22 cellular contexts compared by ENCODE assay signal in the genomic region with DNA sequence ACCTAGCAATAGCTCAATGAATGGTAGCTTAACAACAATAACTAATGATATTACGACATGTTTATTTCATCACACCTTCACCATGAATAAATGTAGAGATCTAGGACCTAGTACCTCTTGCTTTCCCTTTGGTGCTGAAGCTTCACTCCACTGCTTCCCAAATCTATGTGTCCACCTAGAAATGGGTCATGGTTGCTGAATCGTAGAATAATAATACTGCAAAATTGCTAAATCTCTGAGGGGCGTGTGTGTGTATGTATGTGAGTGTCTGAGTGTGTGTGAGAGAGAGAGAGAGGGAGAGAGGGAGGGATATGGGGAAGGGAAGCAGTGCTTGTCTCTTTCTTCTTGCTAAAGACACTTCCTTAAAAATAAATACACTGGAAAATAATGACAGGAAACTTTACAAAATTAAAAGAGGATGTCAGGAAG.
DNase-seq lines count a peak whose midpoint lies in the region; ATAC-seq, FAIRE-seq and TF ChIP-seq lines count a peak whose summit lies in the region.
"Had no signal": no experiment of that assay in that cellular context is flagged by ENCODE, and none has a peak within 500 bp of the region (broad histone marks: within the 10 kb centered on the region; RNA-seq: fewer than 3 reads in every experiment).

No MANE protein-coding gene starts in this region.

- TF ChIP-seq CTCF in endothelial cell (IDR thresholded peaks at IDR 0.05; ENCODE audit: unreplicated experiment) (no peak), neutrophil (IDR thresholded peaks at IDR 0.05) (no peak), foreskin keratinocyte (conservative IDR thresholded peaks at IDR 0.05) (no peak)

- H3K9me3 ChIP-seq in neutrophil: no peaks in the 10 kb centered on the region
- H3K9me3 ChIP-seq: transverse colon had no signal

- ATAC-seq in foreskin keratinocyte: no peak
- no peak for ATAC-seq in GM19463 (IDR thresholded peaks at IDR 0.05; ENCODE audit: unreplicated experiment)
- no peak for ATAC-seq in HG03135 (IDR thresholded peaks at IDR 0.05; ENCODE audit: unreplicated experiment)

- H3K4me1 ChIP-seq in neutrophil (ENCODE audit: control insufficient read depth in 1 of 2, insufficient read depth in 1 of 2, low read depth in 1 of 2, low read length in 1 of 2): peaks cover 49 to 54% of the 10 kb centered on the region in 2 experiments
- no peaks in the 10 kb centered on the region for H3K4me1 ChIP-seq in foreskin keratinocyte

- H3K27me3 ChIP-seq in neutrophil (no peaks in the 10 kb centered on the region), foreskin keratinocyte (no peaks in the 10 kb centered on the region)
- H3K27me3 ChIP-seq: brain microvascular endothelial cell, hepatocyte, transverse colon had no signal

- H3K27ac Mint-ChIP-seq in endothelial cell (ENCODE audit: unreplicated experiment): peak overlapping the region; percentile 81
- H3K27ac Mint-ChIP-seq: activated T-cell treated with anti-CD3 and anti-CD28 coated beads, Interleukin-2, amount 50 U/mL, for 24 hours had no signal

- H3K4me3 ChIP-seq in neutrophil (ENCODE audit: low read depth in 1 of 2, low read length in 1 of 2): peak overlapping the region; percentile 12 to 14
- H3K4me3 ChIP-seq: hepatocyte, transverse colon had no signal

- H3K27me3 Mint-ChIP-seq in endothelial cell (ENCODE audit: unreplicated experiment): peaks cover 2% of the 10 kb centered on the region
- H3K27me3 Mint-ChIP-seq: activated T-cell treated with anti-CD3 and anti-CD28 coated beads, Interleukin-2, amount 50 U/mL, for 24 hours had no signal

- FAIRE-seq in GM18507 (lab: Jason Lieb, UNC): peak; percentile 29
- FAIRE-seq: keratinocyte had no signal

- H3K4me3 Mint-ChIP-seq in endothelial cell (ENCODE audit: unreplicated experiment): no peak overlapping the region
- H3K4me3 Mint-ChIP-seq: activated T-cell treated with anti-CD3 and anti-CD28 coated beads, Interleukin-2, amount 50 U/mL, for 24 hours had no signal

- no peaks in the 10 kb centered on the region for H3K9me3 Mint-ChIP-seq in endothelial cell (ENCODE audit: unreplicated experiment)
- H3K9me3 Mint-ChIP-seq: activated T-cell treated with anti-CD3 and anti-CD28 coated beads, Interleukin-2, amount 50 U/mL, for 24 hours had no signal

- H3K4me1 Mint-ChIP-seq in endothelial cell (ENCODE audit: unreplicated experiment): peaks cover 63% of the 10 kb centered on the region

- H3K27ac ChIP-seq in neutrophil (peak overlapping the region; percentile 74), foreskin keratinocyte (no peak overlapping the region)
- H3K27ac ChIP-seq: brain microvascular endothelial cell, hepatocyte had no signal

- DNase-seq in GM18507 (ENCODE audit: extremely low spot score, insufficient read length, low read depth) (no peak), NOMO-1 (lab: John Stamatoyannopoulos, UW; ENCODE audit: unreplicated experiment in 2 of 2) (peak; percentile 63 to 78), endothelial cell (ENCODE audit: low spot score) (no peak), foreskin keratinocyte (no peak)
- no peak for DNase-seq in stimulated activated CD4-positive, alpha-beta T cell treated with anti-CD3 and anti-CD28 coated beads, Interleukin-15, amount 100 ng/mL, for 24 hours
- DNase-seq: activated T-cell treated with anti-CD3 and anti-CD28 coated beads, Interleukin-2, amount 50 U/mL, for 24 hours; brain microvascular endothelial cell; C1 segment of cervical spinal cord; DMS79; GOT3; Karpas-422; NCI-H146; NCI-H2227 treated with DMSO at 0.1 percent for 48 hours; occipital lobe; SHP77 treated with DMSO at 0.1 percent for 48 hours; transverse colon had no signal

- peaks cover 4% of the 10 kb centered on the region for H3K36me3 Mint-ChIP-seq in endothelial cell (ENCODE audit: low read depth, unreplicated experiment)
- H3K36me3 Mint-ChIP-seq: activated naive CD4-positive, alpha-beta T cell treated with anti-CD3 and anti-CD28 coated beads, Interleukin-2, amount 50 U/mL, for 72 hours had no signal

- H3K36me3 ChIP-seq in neutrophil: no peaks in the 10 kb centered on the region
- H3K36me3 ChIP-seq: brain microvascular endothelial cell, transverse colon had no signal

Comparison
In these comparisons a context has a peak if more than half of its experiments do, and no peak if none do; other contexts are left out.
1. DNase-seq: peak in NOMO-1 (2 of 2); none in GM18507 (single experiment), endothelial cell (single experiment), foreskin keratinocyte (0 of 2) and stimulated activated CD4-positive, alpha-beta T cell treated with anti-CD3 and anti-CD28 coated beads, Interleukin-15, amount 100 ng/mL, for 24 hours (single experiment).